Comparison of ENCODE assay signal across 8 cellular contexts in the genomic region with DNA sequence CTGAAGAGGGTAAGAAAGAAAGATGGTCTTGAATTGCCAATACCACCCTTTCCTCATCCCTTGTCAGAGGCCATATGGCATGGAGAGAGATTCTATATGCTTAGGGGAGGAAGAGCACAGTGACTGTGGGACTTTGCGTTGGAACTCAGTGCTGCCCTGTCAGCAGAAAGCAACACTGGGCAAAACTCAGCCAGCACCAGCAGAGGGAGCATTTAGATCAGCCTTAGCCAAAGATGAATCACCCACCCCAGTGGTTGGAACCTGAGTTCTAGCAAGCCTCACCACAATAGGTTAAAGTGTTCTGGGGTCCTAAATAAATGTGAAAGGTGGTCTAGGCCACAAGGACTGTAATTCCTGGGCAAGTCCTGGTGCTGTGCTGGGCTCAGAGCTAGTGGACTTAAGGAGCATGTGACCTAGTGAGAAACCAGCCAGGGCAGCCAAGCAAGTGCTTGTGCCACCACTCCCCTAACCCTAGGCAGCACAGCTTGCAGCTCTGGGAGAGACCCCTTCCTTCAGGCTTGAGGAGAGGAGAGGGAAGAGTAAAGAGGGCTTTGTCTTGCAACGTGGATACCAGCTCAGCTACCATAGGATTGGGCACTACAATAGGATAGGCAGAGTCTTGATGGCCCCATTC. TPM values are rescaled to one million over a fixed set of nuclear protein-coding genes. Genes with fewer than 3 reads are reported as not detected.
A peak's percentile ranks its signal among the peaks of the same experiment; 100 is the strongest.
DNase-seq lines count a peak whose midpoint lies in the region; ATAC-seq and TF ChIP-seq lines count a peak whose summit lies in the region.

No MANE protein-coding gene starts in this region.

- no peaks in the 10 kb centered on the region for H3K79me1 ChIP-seq in IMR-90 (ENCODE audit: low read depth in 1 of 2, low read length in 2 of 2)

- peak; percentile 87 for ATAC-seq in GM21526 (IDR thresholded peaks at IDR 0.05; ENCODE audit: low FRiP score, unreplicated experiment)
- peak; percentile 99 for ATAC-seq in IMR-90 (ENCODE audit: low read depth)

- H3K14ac ChIP-seq in IMR-90 (replicated peaks; ENCODE audit: low read depth, low read length) = no peak overlapping the region

- H3K4me1 ChIP-seq in IMR-90 (ENCODE audit: control insufficient read depth, insufficient read depth, low read length) = no peaks in the 10 kb centered on the region
- no peaks in the 10 kb centered on the region for H3K4me1 ChIP-seq in vagina

- H3K36me3 ChIP-seq in IMR-90 (ENCODE audit: control insufficient read depth, insufficient read depth, low read length) = no peaks in the 10 kb centered on the region
- no peaks in the 10 kb centered on the region for H3K36me3 ChIP-seq in WERI-Rb-1
- no peaks in the 10 kb centered on the region for H3K36me3 ChIP-seq in vagina

- no peak overlapping the region for H3K9ac ChIP-seq in IMR-90 (ENCODE audit: low read depth, low read length)

- H3K27me3 ChIP-seq in IMR-90 (ENCODE audit: control insufficient read depth, insufficient read depth, low read length) (no peaks in the 10 kb centered on the region), WERI-Rb-1 (ENCODE audit: insufficient read depth, low read depth, severe bottlenecking) (peaks cover 32% of the 10 kb centered on the region), vagina (no peaks in the 10 kb centered on the region)

- H3K18ac ChIP-seq in IMR-90 (ENCODE audit: low read depth, low read length) = no peak overlapping the region

- H3K9me1 ChIP-seq in IMR-90 (ENCODE audit: insufficient read depth, low read length) = peaks cover 5% of the 10 kb centered on the region; the same call in 1 of the 2 replicates

- peak overlapping the region; percentile 53 for H2AFZ ChIP-seq in IMR-90 (replicated peaks; ENCODE audit: low read length, poor library complexity)

- intact Hi-C loops in IMR-90 (cut with micrococcal nuclease) (no loop called here), vagina (cut with DNase I) (no loop called here)

- no peak overlapping the region; the same call in 1 of the 2 replicates for H3K23ac ChIP-seq in IMR-90 (ENCODE audit: low read depth, low read length)

- H2BK15ac ChIP-seq in IMR-90 (ENCODE audit: low read depth, low read length) = peak overlapping the region; percentile 82; the same call in 1 of the 3 replicates

- no peak overlapping the region for H2AK9ac ChIP-seq in IMR-90 (replicated peaks; ENCODE audit: low read depth, low read length, poor library complexity)

- H2BK20ac ChIP-seq in IMR-90 (ENCODE audit: low read depth, low read length) = peak overlapping the region; percentile 57; the same call in 1 of the 2 replicates

- BruUV-seq in IMR-90 (replicated peaks; lab: Mats Ljungman, UMichigan) = no TSS peak

- H3K4me2 ChIP-seq in IMR-90 (ENCODE audit: low read depth, low read length) = no peak overlapping the region

- H3K9me3 ChIP-seq in IMR-90 (ENCODE audit: control insufficient read depth, insufficient read depth, low read length) (peaks cover 7% of the 10 kb centered on the region), WERI-Rb-1 (ENCODE audit: severe bottlenecking) (peaks cover 6% of the 10 kb centered on the region), vagina (peaks cover 3% of the 10 kb centered on the region)

- WGBS in IMR-90 (ENCODE audit: extremely low coverage in 2 of 2, insufficient read length in 1 of 2), 2 experiments = no CpG with 5 or more reads among the region's 2 CpGs

- peak overlapping the region; percentile 39; the same call in 1 of the 2 replicates for H3K4ac ChIP-seq in IMR-90 (ENCODE audit: low read depth, low read length)

- no peak overlapping the region for H2BK5ac ChIP-seq in IMR-90 (ENCODE audit: low read depth, low read length, poor library complexity, severe bottlenecking)

- H4K5ac ChIP-seq in IMR-90 (ENCODE audit: low read depth, low read length) = no peak overlapping the region

- dilution Hi-C loops in IMR-90 (cut with HindIII; ENCODE audit: low sequenced_read_pairs, unreplicated experiment) = no loop called here

- POLR2A ChIA-PET in IMR-90 (lab: Charles Lee; ENCODE audit: unreplicated experiment) = no interaction called here

- H3K27ac ChIP-seq in IMR-90 (ENCODE audit: insufficient read depth, low read length) (no peak overlapping the region), WERI-Rb-1 (no peak overlapping the region), vagina (no peak overlapping the region)

- TF ChIP-seq POLR2A in IMR-90 (IDR thresholded peaks at IDR 0.05; ENCODE audit: low read depth, low read length) (no peak), vagina (IDR thresholded peaks at IDR 0.05) (no peak)

- peak; percentile 71 for TF ChIP-seq RAD21 in IMR-90 (IDR thresholded peaks at IDR 0.05; ENCODE audit: low read length)

- no peak overlapping the region; the same call in 1 of the 2 replicates for H4K91ac ChIP-seq in IMR-90 (ENCODE audit: insufficient read depth, low read depth, low read length)

- peak overlapping the region; percentile 36; the same call in 1 of the 2 replicates for H2AK5ac ChIP-seq in IMR-90 (ENCODE audit: low read depth, low read length)

- H3K4me3 ChIP-seq in GM12865 (ENCODE audit: low read depth, low read length) (no peak overlapping the region), IMR-90 (ENCODE audit: insufficient read depth, low read depth, low read length) (no peak overlapping the region), WERI-Rb-1 (ENCODE audit: low read depth, low read length) (no peak overlapping the region), fibroblast of pulmonary artery (replicated peaks; ENCODE audit: low read depth, low read length) (no peak overlapping the region), vagina (no peak overlapping the region)

- TF ChIP-seq CTCF in GM12865 (IDR thresholded peaks at IDR 0.05; ENCODE audit: insufficient read depth, low read depth, low read length, missing control alignments) = peak; percentile 66
- TF ChIP-seq CTCF in IMR-90 (conservative IDR thresholded peaks at IDR 0.05; ENCODE audit: low read depth, low read length) = peak; percentile 82
- TF ChIP-seq CTCF in WERI-Rb-1 (IDR thresholded peaks at IDR 0.05; ENCODE audit: low read depth, low read length) = peak; percentile 85
- peak; percentile 92 for TF ChIP-seq CTCF in fibroblast of pulmonary artery (IDR thresholded peaks at IDR 0.05; ENCODE audit: low read length, missing control alignments)
- TF ChIP-seq CTCF in vagina (IDR thresholded peaks at IDR 0.05) = no peak

- H4K20me1 ChIP-seq in IMR-90 (ENCODE audit: insufficient read depth, low read length) = no peaks in the 10 kb centered on the region

- H3K56ac ChIP-seq in IMR-90 (ENCODE audit: extremely low read depth, insufficient read depth, low read length) = no peak overlapping the region

- 0 out of 2 replicates have a peak overlapping the region, but pooled peaks have one; percentile 55 for H2BK120ac ChIP-seq in IMR-90 (ENCODE audit: low read depth, low read length)

- CTCF ChIA-PET in IMR-90 (lab: Yijun Ruan, JAX) = no interaction called here

- H4K8ac ChIP-seq in IMR-90 (ENCODE audit: low read depth in 2 of 2, low read length in 2 of 2) = no peak overlapping the region

- DNase-seq in GM12865 (ENCODE audit: low read depth) (peak; percentile 73), IMR-90 (peak; percentile 72), WERI-Rb-1 (peak; percentile 49), fibroblast of pulmonary artery (ENCODE audit: low read depth) (peak; percentile 71), vagina (ENCODE audit: extremely low spot score in 2 of 2) (no peak), T-helper 9 cell (no peak)
- DNase-seq in stimulated activated CD4-positive, alpha-beta T cell treated with anti-CD3 and anti-CD28 coated beads, Interleukin-12 subunit alpha, Interleukin-12 subunit beta, amount 100 ng/mL, for 24 hours (ENCODE audit: low read depth in 2 of 2) = peak; percentile 17 to 36

- in situ Hi-C loops in IMR-90 (cut with MboI; ENCODE audit: low sequenced_read_pairs) = no loop called here

TF ChIP-seq in IMR-90, 13 proteins besides CTCF, POLR2A, EP300 and RAD21:
- TF ChIP-seq FOS (IDR thresholded peaks at IDR 0.05; ENCODE audit: low read depth, low read length) (0 out of 2 replicates have a peak, but pooled peaks have one; percentile 16), MAZ (IDR thresholded peaks at IDR 0.05; ENCODE audit: borderline replicate concordance, low read depth, low read length) (no peak), MAFK (IDR thresholded peaks at IDR 0.05; ENCODE audit: low read depth, low read length) (peak; percentile 96), SMC3 (IDR thresholded peaks at IDR 0.05; ENCODE audit: low read depth, low read length) (peak; percentile 81), NFE2L2 (IDR thresholded peaks at IDR 0.05; ENCODE audit: low read depth, low read length) (no peak)
TF ChIP-seq in IMR-90: peak in this region for 3.

RNA-seq across cellular contexts. Expression of gene BCAT1, which starts 11.4 kb away (rescaled TPM):
- total RNA-seq in IMR-90 (2012; rRNA removed) (580 and 683 TPM in 2 replicates), vagina (20.6 TPM)
- polyA plus RNA-seq in IMR-90 (2012; rRNA removed) = 21.3 and 30.4 TPM in 2 replicates
- 7.2 and 7.6 TPM in 2 replicates for polyA plus RNA-seq in IMR-90 (2012; cell fraction: cytosol; rRNA removed)
- polyA plus RNA-seq in IMR-90 (2012; cell fraction: nucleus; rRNA removed; ENCODE audit: low replicate concordance) = 5.3 and 20.5 TPM in 2 replicates

Comparison
In these comparisons a context has a peak if more than half of its experiments do, and no peak if none do; other contexts are left out.
1. DNase-seq: peak in GM12865 (single experiment), IMR-90 (single experiment), WERI-Rb-1 (single experiment), fibroblast of pulmonary artery (single experiment) and stimulated activated CD4-positive, alpha-beta T cell treated with anti-CD3 and anti-CD28 coated beads, Interleukin-12 subunit alpha, Interleukin-12 subunit beta, amount 100 ng/mL, for 24 hours (2 of 2); none in vagina (0 of 2) and T-helper 9 cell (single experiment).
2. CTCF ChIP-seq: peak in GM12865 (single experiment), IMR-90 (single experiment), WERI-Rb-1 (single experiment) and fibroblast of pulmonary artery (single experiment); none in vagina (0 of 3).
3. RNA of gene BCAT1, which starts 11.4 kb away (total RNA-seq): 580 to 683 TPM in IMR-90; 20.6 TPM in vagina (single experiment); every median in the first group is over 10 times any median in the second.